In genomic region chr16:17321824-17322223, GRCh38 we compare ENCODE assay signal across 24 cellular contexts.
"Had no signal": no experiment of that assay in that cellular context is flagged by ENCODE, and none has a peak within 500 bp of the region (broad histone marks: within the 10 kb centered on the region; RNA-seq: fewer than 3 reads in every experiment).

No MANE protein-coding gene starts in this region.

- H3K4me1 ChIP-seq: prostate gland had no signal

- H3K27ac Mint-ChIP-seq: activated CD4-positive, alpha-beta T cell treated with anti-CD3 and anti-CD28 coated beads, Interleukin-2, amount 10 ng/mL, durations not matched to agents 24 days and 14 days; activated CD8-positive, alpha-beta T cell treated with anti-CD3 and anti-CD28 coated beads, Interleukin-2, amount 10 ng/mL, durations not matched to agents 7 days and 5 days; activated naive CD4-positive, alpha-beta T cell treated with anti-CD3 and anti-CD28 coated beads, Interleukin-2, amount 50 U/mL, for 24 hours had no signal

- H3K27me3 ChIP-seq: hepatocyte, transverse colon had no signal

- H3K27me3 Mint-ChIP-seq: activated CD4-positive, alpha-beta T cell treated with anti-CD3 and anti-CD28 coated beads, Interleukin-2, amount 10 ng/mL, durations not matched to agents 24 days and 14 days; activated naive CD4-positive, alpha-beta T cell treated with anti-CD3 and anti-CD28 coated beads, Interleukin-2, amount 50 U/mL, for 24 hours; central memory CD8-positive, alpha-beta T cell had no signal

- ATAC-seq: activated CD8-positive, alpha-beta T cell treated with anti-CD3 and anti-CD28 coated beads, Interleukin-2, amount 10 ng/mL, durations not matched to agents 7 days and 5 days; left lobe of liver; right cardiac atrium; stimulated activated naive CD8-positive, alpha-beta T cell treated with anti-CD3 and anti-CD28 coated beads, Interleukin-15, Interleukin-2, amounts not matched to agents 100 U/mL and 50 U/mL, for 24 hours had no signal

- H3K36me3 Mint-ChIP-seq: activated naive CD4-positive, alpha-beta T cell treated with anti-CD3 and anti-CD28 coated beads, Interleukin-2, amount 50 U/mL, for 24 hours had no signal

- H3K9me3 ChIP-seq: prostate gland, transverse colon had no signal

- H3K36me3 ChIP-seq: prostate gland, transverse colon had no signal

- H3K4me3 ChIP-seq: hepatocyte, prostate gland, transverse colon had no signal

- DNase-seq: activated CD4-positive, alpha-beta T cell treated with anti-CD3 and anti-CD28 coated beads, Interleukin-2, amount 10 ng/mL, durations not matched to agents 24 days and 14 days; activated CD4-positive, CD25-positive, alpha-beta regulatory T cell; activated CD8-positive, alpha-beta memory T cell treated with anti-CD3 and anti-CD28 coated beads, Interleukin-2, amount 50 U/mL, for 4 hours; activated CD8-positive, alpha-beta T cell treated with anti-CD3 and anti-CD28 coated beads, Interleukin-2, amount 10 ng/mL, durations not matched to agents 7 days and 5 days; activated effector memory CD4-positive, alpha-beta T cell treated with anti-CD3 and anti-CD28 coated beads, Interleukin-2, amount 50 U/mL, for 16 hours; activated T-cell treated with anti-CD3 and anti-CD28 coated beads, Interleukin-2, amount 50 U/mL, for 48 hours; amniotic stem cell; cortex of kidney; effector memory CD4-positive, alpha-beta T cell; mesenchymal stem cell; occipital lobe; right cardiac atrium; small intestine; stimulated activated CD4-positive, alpha-beta T cell treated with anti-CD3 and anti-CD28 coated beads, Interleukin-4, amount 100 ng/mL, for 4 hours; stimulated activated CD8-positive, alpha-beta memory T cell treated with anti-CD3 and anti-CD28 coated beads, Interleukin-4, amount 100 ng/mL, for 48 hours; stimulated activated naive CD8-positive, alpha-beta T cell treated with anti-CD3 and anti-CD28 coated beads, Interleukin-15, Interleukin-2, amounts not matched to agents 100 U/mL and 50 U/mL, for 24 hours; T-helper 2 cell; transverse colon had no signal

- H3K9me3 Mint-ChIP-seq: activated CD4-positive, alpha-beta T cell treated with anti-CD3 and anti-CD28 coated beads, Interleukin-2, amount 10 ng/mL, durations not matched to agents 24 days and 14 days; activated naive CD4-positive, alpha-beta T cell treated with anti-CD3 and anti-CD28 coated beads, Interleukin-2, amount 50 U/mL, for 24 hours; central memory CD8-positive, alpha-beta T cell; nephron had no signal

- H3K27ac ChIP-seq: hepatocyte, prostate gland, transverse colon had no signal

- H3K4me3 Mint-ChIP-seq: activated CD4-positive, alpha-beta T cell treated with anti-CD3 and anti-CD28 coated beads, Interleukin-2, amount 10 ng/mL, durations not matched to agents 24 days and 14 days; activated CD8-positive, alpha-beta T cell treated with anti-CD3 and anti-CD28 coated beads, Interleukin-2, amount 10 ng/mL, durations not matched to agents 7 days and 5 days; activated naive CD4-positive, alpha-beta T cell treated with anti-CD3 and anti-CD28 coated beads, Interleukin-2, amount 50 U/mL, for 24 hours; central memory CD8-positive, alpha-beta T cell; nephron had no signal
